Comparison of ENCODE assay signal across 38 cellular contexts in genomic region chr10:49558194-49558593, GRCh38. TPM values are rescaled to one million over a fixed set of nuclear protein-coding genes. Genes with fewer than 3 reads are reported as not detected.
"Had no signal": no experiment of that assay in that cellular context is flagged by ENCODE, and none has a peak within 500 bp of the region (broad histone marks: within the 10 kb centered on the region; RNA-seq: fewer than 3 reads in every experiment).

No MANE protein-coding gene starts in this region.

- H3K36me3 Mint-ChIP-seq: mesothelial cell of epicardium had no signal

- H3K9me3 Mint-ChIP-seq: dendritic cell treated with granulocyte-macrophage colony-stimulating factor and Interleukin-4, amounts not matched to agents 40 ng/mL and 50 ng/mL, for 4 days; natural killer cell treated with Interleukin-12 subunit alpha and Interleukin-12 subunit beta and Interleukin-15 and Interleukin-18, amount 100 ng/mL, for 72 hours had no signal

- H3K79me2 ChIP-seq: parathyroid adenoma had no signal

- H3K4me3 Mint-ChIP-seq: dendritic cell treated with granulocyte-macrophage colony-stimulating factor and Interleukin-4, amounts not matched to agents 40 ng/mL and 50 ng/mL, for 4 days; endodermal cell; mesothelial cell of epicardium; naive B cell; natural killer cell treated with Interleukin-12 subunit alpha and Interleukin-12 subunit beta and Interleukin-15 and Interleukin-18, amount 100 ng/mL, for 72 hours; neural crest cell; stimulated activated naive CD8-positive, alpha-beta T cell treated with anti-CD3 and anti-CD28 coated beads, Interleukin-15, amount 100 ng/mL, for 72 hours had no signal

- H3K4me1 Mint-ChIP-seq: endodermal cell, mesothelial cell of epicardium, naive B cell, neural crest cell had no signal

- FAIRE-seq: frontal cortex, kidney had no signal

- H3K27ac ChIP-seq: colonic mucosa, esophagus muscularis mucosa, neutrophil, parathyroid adenoma, prostate gland, right atrium auricular region, suprapubic skin, transverse colon, vagina had no signal

- H3K9ac ChIP-seq: parathyroid adenoma had no signal

- H3K27me3 ChIP-seq: colonic mucosa, right atrium auricular region, vagina had no signal

- H3K4me1 ChIP-seq: colonic mucosa, esophagus muscularis mucosa, parathyroid adenoma, prostate gland, right atrium auricular region, suprapubic skin, transverse colon, vagina had no signal

- DNase-seq: colonic mucosa; effector CD8-positive, alpha-beta T cell; endodermal cell; head of caudate nucleus; kidney; mesenchymal stem cell; mucosa of descending colon; naive B cell; stimulated activated CD4-positive, alpha-beta T cell treated with anti-CD3 and anti-CD28 coated beads, Interleukin-12 subunit alpha, Interleukin-12 subunit beta, amount 100 ng/mL, for 4 hours; stimulated activated CD4-positive, alpha-beta T cell treated with anti-CD3 and anti-CD28 coated beads, Interleukin-1b, Interleukin-23, amount 100 ng/mL, for 48 hours; stimulated activated CD4-positive, alpha-beta T cell treated with anti-CD3 and anti-CD28 coated beads, Interleukin-4, amount 100 ng/mL, for 1 hour; stimulated activated CD8-positive, alpha-beta memory T cell treated with anti-CD3 and anti-CD28 coated beads, Interleukin-4, amount 100 ng/mL, for 48 hours; stimulated activated naive CD4-positive, alpha-beta T cell; stimulated activated naive CD8-positive, alpha-beta T cell treated with anti-CD3 and anti-CD28 coated beads, Interleukin-15, amount 100 ng/mL, for 72 hours; transverse colon had no signal

- H3K4me2 ChIP-seq: smooth muscle cell had no signal

- H3K4me3 ChIP-seq: colonic mucosa, esophagus muscularis mucosa, lung, mucosa of descending colon, prostate gland, right atrium auricular region, smooth muscle cell, suprapubic skin, transverse colon, vagina had no signal

- H3K36me3 ChIP-seq: colonic mucosa, esophagus muscularis mucosa, neutrophil, prostate gland, right atrium auricular region, suprapubic skin, transverse colon, vagina had no signal

- H3K9me3 ChIP-seq: colonic mucosa, esophagus muscularis mucosa, neutrophil, prostate gland, suprapubic skin, transverse colon, vagina had no signal

- ATAC-seq: left lobe of liver; mucosa of descending colon; natural killer cell treated with Interleukin-12 subunit alpha and Interleukin-12 subunit beta and Interleukin-15 and Interleukin-18, amount 100 ng/mL, for 72 hours; sciatic nerve; stimulated activated naive CD8-positive, alpha-beta T cell treated with anti-CD3 and anti-CD28 coated beads, Interleukin-15, amount 100 ng/mL, for 72 hours had no signal

- H2AFZ ChIP-seq: parathyroid adenoma had no signal

- H3K27ac Mint-ChIP-seq: dendritic cell treated with granulocyte-macrophage colony-stimulating factor and Interleukin-4, amounts not matched to agents 40 ng/mL and 50 ng/mL, for 4 days; endodermal cell; mesothelial cell of epicardium; naive B cell; natural killer cell treated with Interleukin-12 subunit alpha and Interleukin-12 subunit beta and Interleukin-15 and Interleukin-18, amount 100 ng/mL, for 72 hours; stimulated activated naive CD8-positive, alpha-beta T cell treated with anti-CD3 and anti-CD28 coated beads, Interleukin-15, amount 100 ng/mL, for 72 hours had no signal

RNA-seq across cellular contexts. Expression of gene SLC18A3, which starts 51.9 kb away (rescaled TPM):
- total RNA-seq: endodermal cell; epithelial cell of proximal tubule; fibroblast of lung; glomerular endothelial cell; kidney; left lobe of liver; liver; lung; natural killer cell treated with Interleukin-12 subunit alpha and Interleukin-12 subunit beta and Interleukin-15 and Interleukin-18, amount 100 ng/mL, for 72 hours; omental fat pad; prostate gland; right atrium auricular region; sciatic nerve; smooth muscle cell; suprapubic skin; ureter had no signal
- polyA plus RNA-seq: fibroblast of lung, liver, lung, smooth muscle cell had no signal

RNA-seq across cellular contexts. Expression of gene CHAT, which starts 55.6 kb away (rescaled TPM):
- total RNA-seq: endodermal cell; epithelial cell of proximal tubule; fibroblast of lung; frontal cortex; glomerular endothelial cell; kidney; left lobe of liver; liver; lung; mesothelial cell of epicardium; natural killer cell treated with Interleukin-12 subunit alpha and Interleukin-12 subunit beta and Interleukin-15 and Interleukin-18, amount 100 ng/mL, for 72 hours; omental fat pad; right atrium auricular region; sciatic nerve; smooth muscle cell; suprapubic skin; ureter; vagina had no signal
- polyA plus RNA-seq: fibroblast of lung, liver, lung, smooth muscle cell, thymus had no signal
